In genomic region chr17:21338991-21339390, GRCh38 we compare ENCODE assay signal across 3 cellular contexts. TPM values are rescaled to one million over a fixed set of nuclear protein-coding genes. Genes with fewer than 3 reads are reported as not detected.
"Had no signal": no experiment of that assay in that cellular context is flagged by ENCODE, and none has a peak within 500 bp of the region (broad histone marks: within the 10 kb centered on the region; RNA-seq: fewer than 3 reads in every experiment).

No MANE protein-coding gene starts in this region.

RNA-seq across cellular contexts. Expression of gene KCNJ12, which starts 37.2 kb away (rescaled TPM):
- total RNA-seq: HT-29, MCF 10A, RPMI7951 had no signal
